27 cellular contexts compared by ENCODE assay signal in genomic region chr11:68982134-68982533, GRCh38.
A peak's percentile ranks its signal among the peaks of the same experiment; 100 is the strongest.
DNase-seq lines count a peak whose midpoint lies in the region; TF ChIP-seq lines count a peak whose summit lies in the region.
"Had no signal": no experiment of that assay in that cellular context is flagged by ENCODE, and none has a peak within 500 bp of the region (broad histone marks: within the 10 kb centered on the region; RNA-seq: fewer than 3 reads in every experiment).

No MANE protein-coding gene starts in this region.

- CTCF ChIA-PET in HEK293 (lab: Yijun Ruan, JAX) = interaction anchor here (0.7 kb wide), 1 partner anchor 24 kb away, joined by 3 read pairs; no protein-coding TSS in a partner anchor

- DNase-seq in caudate nucleus (lab: John Stamatoyannopoulos, UW) = no peak
- DNase-seq: 8988T; ACHN; AML-193; BE2C; C1 segment of cervical spinal cord; Caco-2; Calu3; CD4-positive, alpha-beta memory T cell; CD4-positive, alpha-beta T cell; CD4-positive, CD25-positive, alpha-beta regulatory T cell; CD8-positive, alpha-beta memory T cell; CD8-positive, alpha-beta T cell; COR-L47; DMS 273 treated with DMSO at 0.1 percent for 48 hours; DMS153; DMS53; DMS79; DMS79 treated with DMSO at 0.1 percent for 48 hours; DND-41; EL had no signal

- H3K4me1 ChIP-seq in HEK293 (ENCODE audit: control insufficient read depth, insufficient read depth, low read length) = no peaks in the 10 kb centered on the region
- H3K4me1 ChIP-seq: A549, Caco-2 had no signal

- no peak overlapping the region for H3K4me3 ChIP-seq in HEK293 (ENCODE audit: low read depth, low read length)
- H3K4me3 ChIP-seq: A549; BLaER1; BLaER1 treated with 17β-estradiol and CSF1 and Interleukin-3, amounts not matched to agents 10 nM and 100 nM had no signal

- no peak for TF ChIP-seq CTCF in HEK293 (tag by site-specific recombination; IDR thresholded peaks at IDR 0.05)

- POLR2A ChIA-PET in HEK293 (lab: Yijun Ruan, JAX) = no interaction called here

- H3K9me3 ChIP-seq in HEK293 (ENCODE audit: control insufficient read depth, insufficient read depth, low read depth, low read length) = no peaks in the 10 kb centered on the region
- H3K9me3 ChIP-seq: BE2C had no signal

- no peaks in the 10 kb centered on the region for H3K36me3 ChIP-seq in HEK293 (ENCODE audit: control insufficient read depth in 2 of 2, insufficient read depth in 1 of 2, low read length in 2 of 2)
- H3K36me3 ChIP-seq: BE2C; BLaER1; BLaER1 treated with 17β-estradiol and CSF1 and Interleukin-3, amounts not matched to agents 10 nM and 100 nM had no signal

- no peak overlapping the region for H3K27ac ChIP-seq in HEK293 (ENCODE audit: extremely low read depth, low read depth, low read length)
- H3K27ac ChIP-seq in caudate nucleus (ENCODE audit: low read depth, low read length) = no peak overlapping the region
- H3K27ac ChIP-seq: 22Rv1; A549; BLaER1; BLaER1 treated with 17β-estradiol and CSF1 and Interleukin-3, amounts not matched to agents 10 nM and 100 nM; C4-2B had no signal

TF ChIP-seq in HEK293, 187 proteins besides CTCF, POLR2A, EP300 and RAD21:
- TF ChIP-seq, protein P1, sequence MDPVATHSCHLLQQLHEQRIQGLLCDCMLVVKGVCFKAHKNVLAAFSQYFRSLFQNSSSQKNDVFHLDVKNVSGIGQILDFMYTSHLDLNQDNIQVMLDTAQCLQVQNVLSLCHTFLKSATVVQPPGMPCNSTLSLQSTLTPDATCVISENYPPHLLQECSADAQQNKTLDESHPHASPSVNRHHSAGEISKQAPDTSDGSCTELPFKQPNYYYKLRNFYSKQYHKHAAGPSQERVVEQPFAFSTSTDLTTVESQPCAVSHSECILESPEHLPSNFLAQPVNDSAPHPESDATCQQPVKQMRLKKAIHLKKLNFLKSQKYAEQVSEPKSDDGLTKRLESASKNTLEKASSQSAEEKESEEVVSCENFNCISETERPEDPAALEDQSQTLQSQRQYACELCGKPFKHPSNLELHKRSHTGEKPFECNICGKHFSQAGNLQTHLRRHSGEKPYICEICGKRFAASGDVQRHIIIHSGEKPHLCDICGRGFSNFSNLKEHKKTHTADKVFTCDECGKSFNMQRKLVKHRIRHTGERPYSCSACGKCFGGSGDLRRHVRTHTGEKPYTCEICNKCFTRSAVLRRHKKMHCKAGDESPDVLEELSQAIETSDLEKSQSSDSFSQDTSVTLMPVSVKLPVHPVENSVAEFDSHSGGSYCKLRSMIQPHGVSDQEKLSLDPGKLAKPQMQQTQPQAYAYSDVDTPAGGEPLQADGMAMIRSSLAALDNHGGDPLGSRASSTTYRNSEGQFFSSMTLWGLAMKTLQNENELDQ (tag by site-specific recombination; IDR thresholded peaks at IDR 0.05; ENCODE audit: low read depth) = no peak
- TF ChIP-seq ZNF701 (tag by site-specific recombination; IDR thresholded peaks at IDR 0.05) (no peak), ZNF184 (tag by site-specific recombination; IDR thresholded peaks at IDR 0.05) (peak; percentile 96), ZNF555 (tag by site-specific recombination; conservative IDR thresholded peaks at IDR 0.05) (no peak), ZNF596 (tag by site-specific recombination; IDR thresholded peaks at IDR 0.05) (no peak)
- TF ChIP-seq, protein P2, sequence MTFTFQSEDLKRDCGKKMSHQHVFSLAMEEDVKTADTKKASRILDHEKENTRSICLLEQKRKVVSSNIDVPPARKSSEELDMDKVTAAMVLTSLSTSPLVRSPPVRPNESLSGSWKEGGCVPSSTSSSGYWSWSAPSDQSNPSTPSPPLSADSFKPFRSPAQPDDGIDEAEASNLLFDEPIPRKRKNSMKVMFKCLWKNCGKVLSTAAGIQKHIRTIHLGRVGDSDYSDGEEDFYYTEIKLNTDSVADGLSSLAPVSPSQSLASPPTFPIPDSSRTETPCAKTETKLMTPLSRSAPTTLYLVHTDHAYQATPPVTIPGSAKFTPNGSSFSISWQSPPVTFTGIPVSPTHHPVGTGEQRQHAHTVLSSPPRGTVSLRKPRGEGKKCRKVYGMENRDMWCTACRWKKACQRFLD (tag by site-specific recombination; IDR thresholded peaks at IDR 0.05) = no peak
